ENCODE assay signal across 8 cellular contexts in the genomic region with DNA sequence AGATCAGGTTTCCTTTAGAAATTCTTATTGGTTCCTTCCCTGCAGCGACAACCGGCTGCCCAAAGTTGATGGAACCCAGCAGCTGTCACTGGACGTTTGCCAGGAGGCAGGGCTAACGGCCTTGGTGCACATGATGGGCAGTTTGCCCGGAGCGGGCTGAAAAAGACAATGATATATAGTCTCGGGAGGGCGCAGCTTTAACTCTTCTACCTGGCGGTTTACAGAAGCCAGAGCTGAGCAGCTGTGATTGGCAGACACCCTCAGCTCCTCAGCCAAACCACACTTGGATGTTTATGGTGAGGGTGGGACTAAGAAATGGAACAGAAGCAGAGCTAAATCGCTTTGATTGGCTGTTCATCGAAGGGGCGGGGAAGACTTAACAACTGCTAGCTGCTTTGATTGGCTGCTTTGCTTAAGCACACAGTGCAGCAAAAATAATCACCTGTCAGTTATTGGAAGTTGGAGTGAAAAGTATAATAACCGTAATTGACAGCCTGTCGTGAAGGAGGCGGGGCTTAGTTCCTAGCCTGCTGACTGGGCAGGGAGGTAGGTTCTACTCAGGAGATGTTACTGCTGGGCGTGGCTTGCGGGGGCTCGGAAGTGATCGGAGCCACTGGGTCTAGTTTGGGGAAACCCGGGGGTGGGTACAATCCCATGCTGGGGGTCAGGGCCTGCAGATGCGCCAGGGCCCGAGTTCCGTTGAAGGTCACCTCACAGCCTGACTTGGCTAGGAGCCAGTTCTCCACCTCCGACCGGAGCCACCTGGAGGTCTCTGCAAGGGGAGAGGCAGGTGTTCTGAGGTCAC. TPM values are rescaled to one million over a fixed set of nuclear protein-coding genes. Genes with fewer than 3 reads are reported as not detected.
DNase-seq lines count a peak whose midpoint lies in the region; ATAC-seq and TF ChIP-seq lines count a peak whose summit lies in the region.

No MANE protein-coding gene starts in this region.

- peak overlapping the region; percentile 76 for H2AFZ ChIP-seq in parathyroid adenoma

- H3K9me3 ChIP-seq in parathyroid adenoma (ENCODE audit: control insufficient read depth, low read length) (no peaks in the 10 kb centered on the region), tibial artery (no peaks in the 10 kb centered on the region)

- H3K36me3 ChIP-seq in parathyroid adenoma (ENCODE audit: control insufficient read depth, insufficient read depth, low read length) (no peaks in the 10 kb centered on the region), tibial artery (peaks cover 0 to 11% (median 6%) of the 10 kb centered on the region in 3 donors)

- H3K79me2 ChIP-seq in parathyroid adenoma, result no peaks in the 10 kb centered on the region

- ATAC-seq in HG02623 (IDR thresholded peaks at IDR 0.05; ENCODE audit: unreplicated experiment), result peak; percentile 57
- ATAC-seq in SK-N-SH treated with all-trans-retinoic acid at 6 μM for 48 hours, result peak; percentile 85
- peak; percentile 82 for ATAC-seq in Right ventricle myocardium superior (ENCODE audit: poor library complexity)

- peak; percentile 98 for DNase-seq in NCI-H1092 treated with DMSO at 0.1 percent for 48 hours (lab: John Stamatoyannopoulos, UW)
- peak; percentile 81 for DNase-seq in activated naive CD8-positive, alpha-beta T cell treated with anti-CD3 and anti-CD28 coated beads, Interleukin-2, amount 50 U/mL, for 16 hours (ENCODE audit: low read depth, low spot score)
- peak; percentile 93 for DNase-seq in Right ventricle myocardium superior
- peak; percentile 87 to 95 for DNase-seq in tibial artery

- H3K4me1 ChIP-seq in parathyroid adenoma (peaks cover 18% of the 10 kb centered on the region), tibial artery (peaks cover 0 to 23% (median 17%) of the 10 kb centered on the region in 4 donors)

- H3K4me3 ChIP-seq in parathyroid adenoma (ENCODE audit: low read depth, low read length) (peak overlapping the region; percentile 79), tibial artery (peak overlapping the region; percentile 49 to 54)

- TF ChIP-seq CTCF in parathyroid adenoma (IDR thresholded peaks at IDR 0.05), result no peak
- TF ChIP-seq CTCF in tibial artery (IDR thresholded peaks at IDR 0.05), result no peak

- H3K4me2 ChIP-seq in parathyroid adenoma (ENCODE audit: low read length), result peak overlapping the region; percentile 84

- peak; percentile 55 for TF ChIP-seq POLR2A in GM10847 (IDR thresholded peaks at IDR 0.05; ENCODE audit: extremely low read depth, insufficient read length)

- intact Hi-C loops in Right ventricle myocardium superior (cut with DNase I) (no loop called here), tibial artery (cut with DNase I; ENCODE audit: low total_unique reads) (no loop called here)

- no peaks in the 10 kb centered on the region for H3K27me3 ChIP-seq in parathyroid adenoma (ENCODE audit: control insufficient read depth, insufficient read depth, low read length)
- H3K27me3 ChIP-seq in tibial artery, result no peaks in the 10 kb centered on the region

- peak overlapping the region; percentile 87 for H3K9ac ChIP-seq in parathyroid adenoma

- H3K27ac ChIP-seq in parathyroid adenoma, result peak overlapping the region; percentile 99
- H3K27ac ChIP-seq in tibial artery, result peak overlapping the region; percentile 85 to 93

TF ChIP-seq in SK-N-SH treated with all-trans-retinoic acid at 6 μM for 48 hours, 23 proteins besides CTCF, POLR2A, EP300 and RAD21:
- TF ChIP-seq, protein P1, sequence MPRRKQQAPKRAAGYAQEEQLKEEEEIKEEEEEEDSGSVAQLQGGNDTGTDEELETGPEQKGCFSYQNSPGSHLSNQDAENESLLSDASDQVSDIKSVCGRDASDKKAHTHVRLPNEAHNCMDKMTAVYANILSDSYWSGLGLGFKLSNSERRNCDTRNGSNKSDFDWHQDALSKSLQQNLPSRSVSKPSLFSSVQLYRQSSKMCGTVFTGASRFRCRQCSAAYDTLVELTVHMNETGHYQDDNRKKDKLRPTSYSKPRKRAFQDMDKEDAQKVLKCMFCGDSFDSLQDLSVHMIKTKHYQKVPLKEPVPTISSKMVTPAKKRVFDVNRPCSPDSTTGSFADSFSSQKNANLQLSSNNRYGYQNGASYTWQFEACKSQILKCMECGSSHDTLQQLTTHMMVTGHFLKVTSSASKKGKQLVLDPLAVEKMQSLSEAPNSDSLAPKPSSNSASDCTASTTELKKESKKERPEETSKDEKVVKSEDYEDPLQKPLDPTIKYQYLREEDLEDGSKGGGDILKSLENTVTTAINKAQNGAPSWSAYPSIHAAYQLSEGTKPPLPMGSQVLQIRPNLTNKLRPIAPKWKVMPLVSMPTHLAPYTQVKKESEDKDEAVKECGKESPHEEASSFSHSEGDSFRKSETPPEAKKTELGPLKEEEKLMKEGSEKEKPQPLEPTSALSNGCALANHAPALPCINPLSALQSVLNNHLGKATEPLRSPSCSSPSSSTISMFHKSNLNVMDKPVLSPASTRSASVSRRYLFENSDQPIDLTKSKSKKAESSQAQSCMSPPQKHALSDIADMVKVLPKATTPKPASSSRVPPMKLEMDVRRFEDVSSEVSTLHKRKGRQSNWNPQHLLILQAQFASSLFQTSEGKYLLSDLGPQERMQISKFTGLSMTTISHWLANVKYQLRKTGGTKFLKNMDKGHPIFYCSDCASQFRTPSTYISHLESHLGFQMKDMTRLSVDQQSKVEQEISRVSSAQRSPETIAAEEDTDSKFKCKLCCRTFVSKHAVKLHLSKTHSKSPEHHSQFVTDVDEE (CRISPR knock-in tag; IDR thresholded peaks at IDR 0.05), result peak; percentile 79; the same call in 1 of the 2 replicates
- TF ChIP-seq TCF4 (CRISPR knock-in tag; IDR thresholded peaks at IDR 0.05; ENCODE audit: borderline replicate concordance), result peak; percentile 68; the same call in 1 of the 2 replicates
- TF ChIP-seq ZNF565 (CRISPR knock-in tag; conservative IDR thresholded peaks at IDR 0.05; ENCODE audit: low read depth), result no peak
- no peak for TF ChIP-seq GLIS3 (CRISPR knock-in tag; IDR thresholded peaks at IDR 0.05)
- TF ChIP-seq RARB (CRISPR knock-in tag; IDR thresholded peaks at IDR 0.05), result peak; percentile 75; the same call in 1 of the 2 replicates

RNA-seq across cellular contexts. Expression of a gene that starts 7.5 kb away (rescaled TPM):
- 41.8 TPM for total RNA-seq in Right ventricle myocardium superior

RNA-seq across cellular contexts. Expression of a gene that starts 30.9 kb away (rescaled TPM):
- total RNA-seq in Right ventricle myocardium superior, result 105 TPM

RNA-seq across cellular contexts. Expression of a gene that starts 31.3 kb away (rescaled TPM):
- total RNA-seq in Right ventricle myocardium superior, result not detected

RNA-seq across cellular contexts. Expression of a gene that starts 58.5 kb away (rescaled TPM):
- 69.5 TPM for total RNA-seq in Right ventricle myocardium superior

Comparison
In these comparisons a context has a peak if more than half of its experiments do, and no peak if none do; other contexts are left out.
1. Peak in every context shown above with its lines: DNase-seq, ATAC-seq, H3K4me3 ChIP-seq and H3K27ac ChIP-seq.